ENCODE assay signal across 9 cellular contexts in genomic region chrX:75784689-75785491, GRCh38. TPM values are rescaled to one million over a fixed set of nuclear protein-coding genes. Genes with fewer than 3 reads are reported as not detected.
DNase-seq lines count a peak whose midpoint lies in the region; ATAC-seq and TF ChIP-seq lines count a peak whose summit lies in the region.
"Had no signal": no experiment of that assay in that cellular context is flagged by ENCODE, and none has a peak within 500 bp of the region (broad histone marks: within the 10 kb centered on the region; RNA-seq: fewer than 3 reads in every experiment).

TSS of gene MAGEE2 (minus strand) at chrX:75785254. CDS start at chrX:75785051, 203 bp downstream.

- CTCF ChIA-PET in activated CD4-positive, alpha-beta memory T cell treated with anti-CD3 and anti-CD28 coated beads, Interleukin-2, amount 10 ng/mL, durations not matched to agents 7 days and 5 days (lab: Charles Lee) = no interaction called here

- H3K36me3 ChIP-seq in GM23338 (ENCODE audit: insufficient read depth) (no peaks in the 10 kb centered on the region), gastroesophageal sphincter (no peaks in the 10 kb centered on the region), skeletal muscle tissue (ENCODE audit: control insufficient read depth in 3 of 3, insufficient read depth in 3 of 3, low read length in 3 of 3) (no peaks in the 10 kb centered on the region), H7 (replicated peaks; ENCODE audit: control insufficient read depth, insufficient read depth, low read length) (no peaks in the 10 kb centered on the region)

- H3K27ac Mint-ChIP-seq in GM23338 = no peak within 1 kb of the TSS
- no peak within 1 kb of the TSS for H3K27ac Mint-ChIP-seq in activated CD4-positive, alpha-beta memory T cell treated with anti-CD3 and anti-CD28 coated beads, Interleukin-2, amount 10 ng/mL, durations not matched to agents 7 days and 5 days

- DNase-seq in GM23338 (ENCODE audit: low spot score) (peak; percentile 24), NCI-H69 (lab: John Stamatoyannopoulos, UW) (no peak), KG1 (lab: John Stamatoyannopoulos, UW) (no peak), H7 (no peak)
- DNase-seq in activated CD4-positive, alpha-beta memory T cell treated with anti-CD3 and anti-CD28 coated beads, Interleukin-2, amount 10 ng/mL, durations not matched to agents 7 days and 5 days = peak; percentile 16

- H3K27me3 Mint-ChIP-seq in GM23338 (ENCODE audit: insufficient read depth, low read depth, poor library complexity) = peaks cover 2% of the 10 kb centered on the region
- H3K27me3 Mint-ChIP-seq in activated CD4-positive, alpha-beta memory T cell treated with anti-CD3 and anti-CD28 coated beads, Interleukin-2, amount 10 ng/mL, durations not matched to agents 7 days and 5 days = no peaks in the 10 kb centered on the region

- no peaks in the 10 kb centered on the region for H3K4me1 Mint-ChIP-seq in GM23338
- no peaks in the 10 kb centered on the region for H3K4me1 Mint-ChIP-seq in activated CD4-positive, alpha-beta memory T cell treated with anti-CD3 and anti-CD28 coated beads, Interleukin-2, amount 10 ng/mL, durations not matched to agents 7 days and 5 days

- no peak for TF ChIP-seq EP300 in gastroesophageal sphincter (IDR thresholded peaks at IDR 0.05)

- H3K27me3 ChIP-seq in GM23338 (ENCODE audit: insufficient read depth) = no peaks in the 10 kb centered on the region
- no peaks in the 10 kb centered on the region for H3K27me3 ChIP-seq in gastroesophageal sphincter
- peaks cover 0 to 8% (median 0%) of the 10 kb centered on the region in 3 donors for H3K27me3 ChIP-seq in skeletal muscle tissue (ENCODE audit: control insufficient read depth in 3 of 3, insufficient read depth in 3 of 3, low read length in 3 of 3)
- no peaks in the 10 kb centered on the region for H3K27me3 ChIP-seq in H7 (ENCODE audit: control insufficient read depth, insufficient read depth, low read length)

- H3K27ac ChIP-seq in GM23338 (ENCODE audit: low read depth) (no peak within 1 kb of the TSS), gastroesophageal sphincter (no peak within 1 kb of the TSS), skeletal muscle tissue (ENCODE audit: low read depth, low read length) (no peak within 1 kb of the TSS)

- H4K20me1 ChIP-seq in GM23338 (replicated peaks; ENCODE audit: insufficient read depth) = no peaks in the 10 kb centered on the region

- H3K4me3 ChIP-seq in GM23338 (peak within 1 kb of the TSS; percentile 41; the same call in 1 of the 2 replicates), gastroesophageal sphincter (peak within 1 kb of the TSS; percentile 47 to 50), skeletal muscle tissue (ENCODE audit: low read length in 3 of 3) (peak within 1 kb of the TSS; percentile 54 to 69 (median 60)), H7 (ENCODE audit: insufficient read depth, low read depth, low read length) (no peak within 1 kb of the TSS)

- H3K9me2 ChIP-seq in GM23338 (ENCODE audit: insufficient read depth) = no peaks in the 10 kb centered on the region

- H3K9me3 Mint-ChIP-seq in GM23338 = peaks cover 5% of the 10 kb centered on the region; the same call in 1 of the 3 replicates
- H3K9me3 Mint-ChIP-seq in activated CD4-positive, alpha-beta memory T cell treated with anti-CD3 and anti-CD28 coated beads, Interleukin-2, amount 10 ng/mL, durations not matched to agents 7 days and 5 days = no peaks in the 10 kb centered on the region

- H2AFZ ChIP-seq in GM23338 = 0 out of 2 replicates have a peak within 1 kb of the TSS, but pooled peaks have one; percentile 63

- no peaks in the 10 kb centered on the region for H3K9me3 ChIP-seq in gastroesophageal sphincter
- no peaks in the 10 kb centered on the region for H3K9me3 ChIP-seq in skeletal muscle tissue (ENCODE audit: control insufficient read depth in 3 of 3, low read length in 3 of 3)

- no peaks in the 10 kb centered on the region for H3K79me2 ChIP-seq in GM23338 (replicated peaks; ENCODE audit: insufficient read depth)

- no peaks in the 10 kb centered on the region for H3F3A ChIP-seq in GM23338 (replicated peaks; ENCODE audit: low read depth)

- ATAC-seq in GM23338 (no peak), gastroesophageal sphincter (no peak), GM19328 (IDR thresholded peaks at IDR 0.05; ENCODE audit: unreplicated experiment) (no peak)

- H3K9ac ChIP-seq in skeletal muscle tissue (ENCODE audit: low read depth in 1 of 3, low read length in 3 of 3) = peak within 1 kb of the TSS in 1 of 3 donors; percentile 57

- POLR2A ChIA-PET in activated CD4-positive, alpha-beta memory T cell treated with anti-CD3 and anti-CD28 coated beads, Interleukin-2, amount 10 ng/mL, durations not matched to agents 7 days and 5 days (lab: Charles Lee) = no interaction called here

- TF ChIP-seq CTCF in GM23338 (conservative IDR thresholded peaks at IDR 0.05; ENCODE audit: low read depth in 2 of 2) = peak in 1 of 2 experiments; percentile 50; a peak in 2 of 4 replicates
- TF ChIP-seq CTCF in gastroesophageal sphincter (IDR thresholded peaks at IDR 0.05) = no peak

- H3K36me3 Mint-ChIP-seq in GM23338 (ENCODE audit: low read depth) = no peaks in the 10 kb centered on the region
- no peaks in the 10 kb centered on the region for H3K36me3 Mint-ChIP-seq in activated CD4-positive, alpha-beta memory T cell treated with anti-CD3 and anti-CD28 coated beads, Interleukin-2, amount 10 ng/mL, durations not matched to agents 7 days and 5 days (ENCODE audit: low read depth)

- H3K4me2 ChIP-seq in GM23338 = peak within 1 kb of the TSS; percentile 26; the same call in 1 of the 2 replicates

- no peak for TF ChIP-seq POLR2A in gastroesophageal sphincter (IDR thresholded peaks at IDR 0.05)

- H3K4me3 Mint-ChIP-seq in GM23338 = no peak within 1 kb of the TSS
- peak within 1 kb of the TSS; percentile 65 for H3K4me3 Mint-ChIP-seq in activated CD4-positive, alpha-beta memory T cell treated with anti-CD3 and anti-CD28 coated beads, Interleukin-2, amount 10 ng/mL, durations not matched to agents 7 days and 5 days

- 50% methylated on average over 3 of the region's 36 CpGs; no CpG with 5 or more reads in 1 of the 2 donors for WGBS in gastroesophageal sphincter (ENCODE audit: low coverage in 1 of 2), 2 donors

- no peaks in the 10 kb centered on the region for H3K4me1 ChIP-seq in GM23338 (ENCODE audit: insufficient read depth)
- H3K4me1 ChIP-seq in gastroesophageal sphincter = no peaks in the 10 kb centered on the region
- no peaks in the 10 kb centered on the region for H3K4me1 ChIP-seq in skeletal muscle tissue (ENCODE audit: control insufficient read depth in 3 of 3, insufficient read depth in 3 of 3, low read length in 3 of 3)

TF ChIP-seq in GM23338, 12 proteins besides CTCF, POLR2A, EP300 and RAD21 (continues in another document):
- TF ChIP-seq NANOG (IDR thresholded peaks at IDR 0.05; ENCODE audit: borderline replicate concordance) (no peak), EZH2 (IDR thresholded peaks at IDR 0.05; ENCODE audit: low read depth, unreplicated experiment) (no peak), ZNF114 (CRISPR knock-in tag; IDR thresholded peaks at IDR 0.05) (no peak), POLR2AphosphoS5 (IDR thresholded peaks at IDR 0.05; ENCODE audit: low read depth) (no peak), ETS1 (IDR thresholded peaks at IDR 0.05) (no peak), REST (IDR thresholded peaks at IDR 0.05; ENCODE audit: unreplicated experiment) (no peak)

RNA-seq across cellular contexts. Expression of gene MAGEE2, which starts in this region (rescaled TPM):
- 0.39 and 0.56 TPM in 2 replicates for total RNA-seq in GM23338 (2014; rRNA removed; shearing (Covaris generic))
- 0.11 and 0.35 TPM in 2 replicates for polyA plus RNA-seq in GM23338 (2016; fragmentation: Nextera tagmentation; extraction: Ambion mirVana)
- not detected for total RNA-seq in activated CD4-positive, alpha-beta memory T cell treated with anti-CD3 and anti-CD28 coated beads, Interleukin-2, amount 10 ng/mL, durations not matched to agents 7 days and 5 days
- total RNA-seq in gastroesophageal sphincter (not detected), skeletal muscle tissue (not detected)
- not detected in 2 replicates for total RNA-seq in H7 (2014; rRNA removed; shearing (Covaris generic))
- total RNA-seq: NCI-H460 had no signal

Comparison
In these comparisons a context has a peak if more than half of its experiments do, and no peak if none do; other contexts are left out.
1. Peak in DNase-seq, H3K4me3 ChIP-seq and H3K4me2 ChIP-seq in GM23338; RNA of the gene not detected or under 1 TPM.
2. Peak in DNase-seq in activated CD4-positive, alpha-beta memory T cell treated with anti-CD3 and anti-CD28 coated beads, Interleukin-2, amount 10 ng/mL, durations not matched to agents 7 days and 5 days; RNA of the gene not detected or under 1 TPM.